In the genomic region with DNA sequence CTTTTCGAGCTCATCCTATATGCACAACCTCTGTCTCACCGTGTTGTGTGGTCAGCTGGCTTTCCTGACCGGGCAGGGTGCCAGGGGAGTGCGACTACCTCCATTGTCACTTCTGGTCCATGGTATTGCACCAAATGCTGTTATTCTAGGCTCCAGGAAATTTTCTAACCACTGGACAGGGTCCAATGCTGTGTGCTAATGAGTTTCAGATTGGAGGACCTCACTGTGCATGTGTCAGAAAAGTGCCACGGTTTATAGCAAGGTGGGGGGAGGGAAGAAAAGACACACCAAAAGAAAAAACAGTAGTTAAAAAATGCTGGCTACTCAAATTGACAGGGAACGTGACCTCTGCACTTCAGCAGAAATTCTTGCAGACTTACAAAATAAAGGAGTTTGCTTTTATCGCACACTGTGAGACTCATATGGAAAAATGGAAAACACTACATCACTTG, we compare ENCODE assay signal across 8 cellular contexts.
DNase-seq lines count a peak whose midpoint lies in the region; ATAC-seq lines count a peak whose summit lies in the region.

No MANE protein-coding gene starts in this region.

- H3K27ac Mint-ChIP-seq in activated T-cell treated with anti-CD3 and anti-CD28 coated beads, Interleukin-2, amount 50 U/mL, for 72 hours: no peak overlapping the region
- H3K27ac Mint-ChIP-seq in activated naive CD8-positive, alpha-beta T cell treated with anti-CD3 and anti-CD28 coated beads for 36 hours: peak overlapping the region; percentile 80

- H3K36me3 Mint-ChIP-seq in activated T-cell treated with anti-CD3 and anti-CD28 coated beads, Interleukin-2, amount 50 U/mL, for 72 hours (ENCODE audit: insufficient read depth in 2 of 2): peaks cover 3 to 15% of the 10 kb centered on the region in 2 donors
- H3K36me3 Mint-ChIP-seq in activated T-cell treated with anti-CD3 and anti-CD28 coated beads, Interleukin-2, amount 50 U/mL, for 4 hours (ENCODE audit: insufficient read depth): peaks cover 48% of the 10 kb centered on the region
- peaks cover 80% of the 10 kb centered on the region for H3K36me3 Mint-ChIP-seq in activated naive CD8-positive, alpha-beta T cell treated with anti-CD3 and anti-CD28 coated beads for 36 hours

- H3K9me3 Mint-ChIP-seq in activated T-cell treated with anti-CD3 and anti-CD28 coated beads, Interleukin-2, amount 50 U/mL, for 72 hours: no peaks in the 10 kb centered on the region
- no peaks in the 10 kb centered on the region for H3K9me3 Mint-ChIP-seq in activated T-cell treated with anti-CD3 and anti-CD28 coated beads, Interleukin-2, amount 50 U/mL, for 4 hours
- H3K9me3 Mint-ChIP-seq in activated naive CD8-positive, alpha-beta T cell treated with anti-CD3 and anti-CD28 coated beads for 36 hours: peaks cover 2% of the 10 kb centered on the region

- no peaks in the 10 kb centered on the region for H3K27me3 Mint-ChIP-seq in activated T-cell treated with anti-CD3 and anti-CD28 coated beads, Interleukin-2, amount 50 U/mL, for 72 hours (ENCODE audit: low read depth)
- H3K27me3 Mint-ChIP-seq in activated T-cell treated with anti-CD3 and anti-CD28 coated beads, Interleukin-2, amount 50 U/mL, for 4 hours (ENCODE audit: low read depth): no peaks in the 10 kb centered on the region
- H3K27me3 Mint-ChIP-seq in activated naive CD8-positive, alpha-beta T cell treated with anti-CD3 and anti-CD28 coated beads for 36 hours: no peaks in the 10 kb centered on the region

- no peak for ATAC-seq in activated T-cell treated with anti-CD3 and anti-CD28 coated beads, Interleukin-2, amount 50 U/mL, for 72 hours (replicated peaks in 1 of 2)
- no peak for ATAC-seq in activated T-cell treated with anti-CD3 and anti-CD28 coated beads, Interleukin-2, amount 50 U/mL, for 4 hours
- no peak for ATAC-seq in GM21423 (IDR thresholded peaks at IDR 0.05; ENCODE audit: unreplicated experiment)

- H3K4me3 Mint-ChIP-seq in activated T-cell treated with anti-CD3 and anti-CD28 coated beads, Interleukin-2, amount 50 U/mL, for 72 hours: peak overlapping the region; percentile 23 to 47
- H3K4me3 Mint-ChIP-seq in activated T-cell treated with anti-CD3 and anti-CD28 coated beads, Interleukin-2, amount 50 U/mL, for 4 hours: no peak overlapping the region
- peak overlapping the region; percentile 1 for H3K4me3 Mint-ChIP-seq in activated naive CD8-positive, alpha-beta T cell treated with anti-CD3 and anti-CD28 coated beads for 36 hours

- peaks cover 94% of the 10 kb centered on the region for H3K4me1 Mint-ChIP-seq in activated T-cell treated with anti-CD3 and anti-CD28 coated beads, Interleukin-2, amount 50 U/mL, for 72 hours (ENCODE audit: low read depth)
- H3K4me1 Mint-ChIP-seq in activated T-cell treated with anti-CD3 and anti-CD28 coated beads, Interleukin-2, amount 50 U/mL, for 4 hours (ENCODE audit: low read depth): peaks cover 88% of the 10 kb centered on the region
- peaks cover 85% of the 10 kb centered on the region for H3K4me1 Mint-ChIP-seq in activated naive CD8-positive, alpha-beta T cell treated with anti-CD3 and anti-CD28 coated beads for 36 hours

- no peak for DNase-seq in activated T-cell treated with anti-CD3 and anti-CD28 coated beads, Interleukin-2, amount 50 U/mL, for 72 hours
- no peak for DNase-seq in activated T-cell treated with anti-CD3 and anti-CD28 coated beads, Interleukin-2, amount 50 U/mL, for 4 hours
- no peak for DNase-seq in activated naive CD8-positive, alpha-beta T cell treated with anti-CD3 and anti-CD28 coated beads for 36 hours
- peak; percentile 21 for DNase-seq in left kidney (ENCODE audit: low read depth, low spot score)
- peak; percentile 55 for DNase-seq in ureter (ENCODE audit: low spot score)
- DNase-seq in retina: no peak
- DNase-seq in activated gamma-delta T cell (lab: John Stamatoyannopoulos, UW): no peak

Comparison
In these comparisons a context has a peak if more than half of its experiments do, and no peak if none do; other contexts are left out.
1. DNase-seq: peak in left kidney (single experiment) and ureter (single experiment); none in activated T-cell treated with anti-CD3 and anti-CD28 coated beads, Interleukin-2, amount 50 U/mL, for 72 hours (0 of 2), activated T-cell treated with anti-CD3 and anti-CD28 coated beads, Interleukin-2, amount 50 U/mL, for 4 hours (single experiment), activated naive CD8-positive, alpha-beta T cell treated with anti-CD3 and anti-CD28 coated beads for 36 hours (single experiment), retina (single experiment) and activated gamma-delta T cell (single experiment).